Comparison of ENCODE assay signal across 7 cellular contexts in the genomic region with DNA sequence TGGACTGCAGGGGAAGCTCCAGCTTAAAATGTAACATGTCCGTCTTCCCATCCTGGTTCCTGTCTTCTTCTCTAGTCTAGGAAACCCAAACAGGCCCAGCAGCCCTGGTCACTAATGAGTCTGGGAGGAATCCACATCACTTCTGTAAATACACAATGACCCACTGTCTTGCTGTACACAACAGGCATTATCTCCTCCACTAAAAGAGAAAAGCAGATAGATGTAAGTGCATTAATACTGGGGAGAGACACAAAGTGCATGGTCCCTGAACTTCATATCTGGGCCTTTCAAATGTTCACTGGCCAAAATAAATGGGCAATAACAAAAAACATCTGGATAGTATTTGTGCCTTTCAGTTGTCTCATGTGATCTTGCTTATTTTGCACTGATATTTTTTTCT. TPM values are rescaled to one million over a fixed set of nuclear protein-coding genes. Genes with fewer than 3 reads are reported as not detected.
"Had no signal": no experiment of that assay in that cellular context is flagged by ENCODE, and none has a peak within 500 bp of the region (broad histone marks: within the 10 kb centered on the region; RNA-seq: fewer than 3 reads in every experiment).

No MANE protein-coding gene starts in this region.

RNA-seq across cellular contexts. Expression of gene CHST5, which starts 10.0 kb away (rescaled TPM):
- total RNA-seq: naive thymus-derived CD4-positive, alpha-beta T cell; natural killer cell; osteoblast; posterior vena cava; pulmonary artery endothelial cell; smooth muscle cell; vagina had no signal

RNA-seq across cellular contexts. Expression of gene CHST6, which starts 50.6 kb away (rescaled TPM):
- total RNA-seq: natural killer cell had no signal
